Comparison of ENCODE assay signal across 8 cellular contexts in genomic region chr17:67993998-67994361, GRCh38. TPM values are rescaled to one million over a fixed set of nuclear protein-coding genes. Genes with fewer than 3 reads are reported as not detected.
DNase-seq lines count a peak whose midpoint lies in the region; ATAC-seq and TF ChIP-seq lines count a peak whose summit lies in the region.

No MANE protein-coding gene starts in this region.

- ATAC-seq in right cardiac atrium = no peak

- H3K9me3 Mint-ChIP-seq in activated T-helper 2 cell treated with anti-CD3 and anti-CD28 coated beads, Interferon-gamma antibody, Interleukin-2, Interleukin-4, amounts not matched to agents 10 μg/mL and 5 μg/mL and 100 μg/mL, durations not matched to agents 14 hours and 24 hours and 36 hours = no peaks in the 10 kb centered on the region

- peak overlapping the region; percentile 91 for H3K4me3 Mint-ChIP-seq in activated T-helper 2 cell treated with anti-CD3 and anti-CD28 coated beads, Interferon-gamma antibody, Interleukin-2, Interleukin-4, amounts not matched to agents 10 μg/mL and 5 μg/mL and 100 μg/mL, durations not matched to agents 14 hours and 24 hours and 36 hours (ENCODE audit: low read depth)

- peak overlapping the region; percentile 82 for H3K27ac Mint-ChIP-seq in activated T-helper 2 cell treated with anti-CD3 and anti-CD28 coated beads, Interferon-gamma antibody, Interleukin-2, Interleukin-4, amounts not matched to agents 10 μg/mL and 5 μg/mL and 100 μg/mL, durations not matched to agents 14 hours and 24 hours and 36 hours

- peaks cover 33% of the 10 kb centered on the region for H3K4me1 Mint-ChIP-seq in activated T-helper 2 cell treated with anti-CD3 and anti-CD28 coated beads, Interferon-gamma antibody, Interleukin-2, Interleukin-4, amounts not matched to agents 10 μg/mL and 5 μg/mL and 100 μg/mL, durations not matched to agents 14 hours and 24 hours and 36 hours (ENCODE audit: low read depth)

- TF ChIP-seq CTCF in HL-60 (IDR thresholded peaks at IDR 0.05; ENCODE audit: insufficient read depth, low read length) = no peak

- WGBS in right cardiac atrium = 4% methylated on average over 21 of the region's 21 CpGs

- peaks cover 5% of the 10 kb centered on the region for H3K4me1 ChIP-seq in right cardiac atrium (ENCODE audit: control insufficient read depth, insufficient read depth, low read length)

- peaks cover 13% of the 10 kb centered on the region for H3K36me3 Mint-ChIP-seq in activated T-helper 2 cell treated with anti-CD3 and anti-CD28 coated beads, Interferon-gamma antibody, Interleukin-2, Interleukin-4, amounts not matched to agents 10 μg/mL and 5 μg/mL and 100 μg/mL, durations not matched to agents 14 hours and 24 hours and 36 hours (ENCODE audit: low read depth)

- intact Hi-C loops in activated T-helper 2 cell treated with anti-CD3 and anti-CD28 coated beads, Interferon-gamma antibody, Interleukin-2, Interleukin-4, amounts not matched to agents 10 μg/mL and 5 μg/mL and 100 μg/mL, durations not matched to agents 14 hours and 24 hours and 36 hours (cut with micrococcal nuclease) = loop anchor here (2.0 to 5.0 kb wide), 2 partner anchors 27 to 1333 kb away; partner anchors contain the start of gene ABCA5
- intact Hi-C loops in right cardiac atrium (cut with DNase I) = no loop called here

- H3K4me3 ChIP-seq in HL-60 (replicated peaks; ENCODE audit: insufficient read depth, low read length) (peak overlapping the region; percentile 69), right cardiac atrium (ENCODE audit: low read length) (peak overlapping the region; percentile 92), skin epidermis (peak overlapping the region; percentile 53 to 75 (median 63))

- H3K27ac ChIP-seq in HL-60 (replicated peaks) (peak overlapping the region; percentile 90), right cardiac atrium (ENCODE audit: low read length) (peak overlapping the region; percentile 97), skin epidermis (peak overlapping the region; percentile 80 to 95 (median 89))

- H3K9me3 ChIP-seq in right cardiac atrium (ENCODE audit: control insufficient read depth, low read length) = no peaks in the 10 kb centered on the region

- H3K27me3 ChIP-seq in HL-60 (ENCODE audit: insufficient read depth, poor library complexity, severe bottlenecking) (peaks cover 3% of the 10 kb centered on the region), right cardiac atrium (ENCODE audit: control insufficient read depth, insufficient read depth) (no peaks in the 10 kb centered on the region)

- H3K27me3 Mint-ChIP-seq in activated T-helper 2 cell treated with anti-CD3 and anti-CD28 coated beads, Interferon-gamma antibody, Interleukin-2, Interleukin-4, amounts not matched to agents 10 μg/mL and 5 μg/mL and 100 μg/mL, durations not matched to agents 14 hours and 24 hours and 36 hours (ENCODE audit: low read depth) = peaks cover 23% of the 10 kb centered on the region

- DNase-seq in NCI-H1417 (lab: John Stamatoyannopoulos, UW) (peak; percentile 35 to 83 (median 77)), NCI-H1417 treated with DMSO at 0.1 percent for 48 hours (lab: John Stamatoyannopoulos, UW) (no peak), HL-60 (ENCODE audit: low read depth in 1 of 2, low spot score in 1 of 2) (no peak), right cardiac atrium (no peak), middle frontal gyrus (ENCODE audit: extremely low spot score, low spot score) (no peak)
- no peak for DNase-seq in activated T-helper 2 cell treated with anti-CD3 and anti-CD28 coated beads, Interferon-gamma antibody, Interleukin-2, Interleukin-4, amounts not matched to agents 10 μg/mL and 5 μg/mL and 100 μg/mL, durations not matched to agents 14 hours and 24 hours and 36 hours (ENCODE audit: low spot score)
- no peak for DNase-seq in activated effector memory CD4-positive, alpha-beta T cell treated with anti-CD3 and anti-CD28 coated beads, Interleukin-2, amount 50 U/mL, for 16 hours

RNA-seq across cellular contexts. Expression of gene C17orf58, which starts 2.3 kb away (rescaled TPM):
- 22.7 and 23.0 TPM in 2 replicates for total RNA-seq in activated T-helper 2 cell treated with anti-CD3 and anti-CD28 coated beads, Interferon-gamma antibody, Interleukin-2, Interleukin-4, amounts not matched to agents 10 μg/mL and 5 μg/mL and 100 μg/mL, durations not matched to agents 14 hours and 24 hours and 36 hours
- total RNA-seq in right cardiac atrium = 1 to 10 TPM; 5.9 to 7.4 (median 6.9) TPM
- 12.0 TPM for polyA plus RNA-seq in right cardiac atrium

RNA-seq across cellular contexts. Expression of gene KPNA2, which starts 41.6 kb away (rescaled TPM):
- total RNA-seq in activated T-helper 2 cell treated with anti-CD3 and anti-CD28 coated beads, Interferon-gamma antibody, Interleukin-2, Interleukin-4, amounts not matched to agents 10 μg/mL and 5 μg/mL and 100 μg/mL, durations not matched to agents 14 hours and 24 hours and 36 hours = 247 and 255 TPM in 2 replicates
- total RNA-seq in right cardiac atrium = 10 to 100 TPM; 16.7 to 29.5 (median 22.6) TPM
- polyA plus RNA-seq in right cardiac atrium = 16.5 TPM

Comparison
In these comparisons a context has a peak if more than half of its experiments do, and no peak if none do; other contexts are left out.
1. DNase-seq: peak in NCI-H1417 (3 of 3); none in NCI-H1417 treated with DMSO at 0.1 percent for 48 hours (single experiment), HL-60 (0 of 2), activated T-helper 2 cell treated with anti-CD3 and anti-CD28 coated beads, Interferon-gamma antibody, Interleukin-2, Interleukin-4, amounts not matched to agents 10 μg/mL and 5 μg/mL and 100 μg/mL, durations not matched to agents 14 hours and 24 hours and 36 hours (single experiment), right cardiac atrium (0 of 3), activated effector memory CD4-positive, alpha-beta T cell treated with anti-CD3 and anti-CD28 coated beads, Interleukin-2, amount 50 U/mL, for 16 hours (single experiment) and middle frontal gyrus (single experiment).
2. Peak in every context shown above with its lines, with median percentiles within 50 percentile points of each other: H3K27ac ChIP-seq and H3K4me3 ChIP-seq.